15 cellular contexts compared by ENCODE assay signal in genomic region chr4:147498031-147498700, GRCh38. TPM values are rescaled to one million over a fixed set of nuclear protein-coding genes. Genes with fewer than 3 reads are reported as not detected.
DNase-seq lines count a peak whose midpoint lies in the region; ATAC-seq and TF ChIP-seq lines count a peak whose summit lies in the region.
"Had no signal": no experiment of that assay in that cellular context is flagged by ENCODE, and none has a peak within 500 bp of the region (broad histone marks: within the 10 kb centered on the region; RNA-seq: fewer than 3 reads in every experiment).

No MANE protein-coding gene starts in this region.

- H4K5ac ChIP-seq in IMR-90 (ENCODE audit: low read depth, low read length) = peak overlapping the region; percentile 62

- dilution Hi-C loops in IMR-90 (cut with HindIII; ENCODE audit: low sequenced_read_pairs, unreplicated experiment) (no loop called here), mammary epithelial cell (cut with HindIII; ENCODE audit: low sequenced_read_pairs) (no loop called here)

- H3K23ac ChIP-seq in IMR-90 (ENCODE audit: low read depth, low read length) = 0 out of 2 replicates have a peak overlapping the region, but pooled peaks have one; percentile 34

- H2BK120ac ChIP-seq in IMR-90 (ENCODE audit: low read depth, low read length) = peak overlapping the region; percentile 55

- intact Hi-C loops in IMR-90 (cut with micrococcal nuclease) (no loop called here), mammary epithelial cell (cut with micrococcal nuclease) (no loop called here)

- peaks cover 11% of the 10 kb centered on the region; the same call in 1 of the 2 replicates for H3K9me1 ChIP-seq in IMR-90 (ENCODE audit: insufficient read depth, low read length)

- no peaks in the 10 kb centered on the region for H4K20me1 ChIP-seq in IMR-90 (ENCODE audit: insufficient read depth, low read length)
- H4K20me1 ChIP-seq in mammary epithelial cell (ENCODE audit: insufficient read depth, low read length) = no peaks in the 10 kb centered on the region

- H3K27ac ChIP-seq in AG04450 (ENCODE audit: low read depth, low read length) (peak overlapping the region; percentile 85), IMR-90 (ENCODE audit: insufficient read depth, low read length) (peak overlapping the region; percentile 73), mammary epithelial cell (ENCODE audit: insufficient read depth, low read depth, low read length) (peak overlapping the region; percentile 39)

- peak overlapping the region; percentile 91; the same call in 1 of the 2 replicates for H4K91ac ChIP-seq in IMR-90 (ENCODE audit: insufficient read depth, low read depth, low read length)

- H3K14ac ChIP-seq in IMR-90 (replicated peaks; ENCODE audit: low read depth, low read length) = 0 out of 2 replicates have a peak overlapping the region, but pooled peaks have one; percentile 68

- no CpG with 5 or more reads among the region's 4 CpGs for WGBS in IMR-90 (ENCODE audit: extremely low coverage in 2 of 2, insufficient read length in 1 of 2), 2 experiments
- WGBS in mammary epithelial cell (ENCODE audit: low coverage, missing lambda C conversion rate) = 53% methylated on average over 4 of the region's 4 CpGs

- peak overlapping the region; percentile 69; the same call in 1 of the 2 replicates for H3K4me2 ChIP-seq in IMR-90 (ENCODE audit: low read depth, low read length)
- peak overlapping the region; percentile 15 for H3K4me2 ChIP-seq in mammary epithelial cell (ENCODE audit: insufficient read depth, low read depth, low read length)

- POLR2A ChIA-PET in AG04450 (lab: Yijun Ruan, JAX) (interaction anchor here (0.6 to 0.8 kb wide), 2 partner anchors 14 to 17 kb away, joined by 3 to 5 read pairs; partner anchors contain the start of gene EDNRA), IMR-90 (lab: Charles Lee; ENCODE audit: unreplicated experiment) (no interaction called here)

- peaks cover 2% of the 10 kb centered on the region for H3K79me2 ChIP-seq in mammary epithelial cell (ENCODE audit: insufficient read depth, low read length)

- DNase-seq in AG04450 (ENCODE audit: low read depth, low spot score) (peak; percentile 55), IMR-90 (peak; percentile 88), mammary epithelial cell (peak; percentile 55), kidney epithelial cell (ENCODE audit: low read depth) (peak; percentile 34)
- no peak for DNase-seq in stimulated activated CD8-positive, alpha-beta memory T cell treated with anti-CD3 and anti-CD28 coated beads, Interleukin-4, amount 100 ng/mL, for 48 hours
- DNase-seq: activated naive CD8-positive, alpha-beta T cell treated with anti-CD3 and anti-CD28 coated beads, Interleukin-2, amount 50 U/mL, for 24 hours; activated T-cell treated with anti-CD3 and anti-CD28 coated beads for 4 hours; DMS79 treated with DMSO at 0.1 percent for 48 hours; NCI-H2107; NK-92 treated with Interleukin-12 subunit alpha and Interleukin-12 subunit beta, amount 100 ng/mL, for 24 hours; occipital lobe had no signal

- CTCF ChIA-PET in AG04450 (lab: Charles Lee) = interaction anchor here (0.7 to 1.9 kb wide), 5 partner anchors 19 to 401 kb away, joined by 3 to 7 read pairs (median 5); no protein-coding TSS in a partner anchor
- CTCF ChIA-PET in IMR-90 (lab: Yijun Ruan, JAX) = interaction anchor here (1.8 kb wide), 1 partner anchor 21 kb away, joined by 6 read pairs; no protein-coding TSS in a partner anchor
- CTCF ChIA-PET in mammary epithelial cell (lab: Charles Lee; ENCODE audit: low non-redundant PET) = interaction anchor here (0.5 to 0.6 kb wide), 3 partner anchors 127 to 369 kb away, joined by 3 to 4 read pairs (median 3); no protein-coding TSS in a partner anchor

- H3K18ac ChIP-seq in IMR-90 (ENCODE audit: low read depth, low read length) = peak overlapping the region; percentile 84

- H2AK9ac ChIP-seq in IMR-90 (replicated peaks; ENCODE audit: low read depth, low read length, poor library complexity) = no peak overlapping the region

- H3K4me3 ChIP-seq in AG04450 (ENCODE audit: low read depth, low read length) = no peak overlapping the region
- no peak overlapping the region for H3K4me3 ChIP-seq in IMR-90 (ENCODE audit: insufficient read depth, low read depth, low read length)
- no peak overlapping the region for H3K4me3 ChIP-seq in mammary epithelial cell (replicated peaks in 1 of 3; ENCODE audit: insufficient read depth in 1 of 3, low read depth in 2 of 3, low read length in 3 of 3)
- no peak overlapping the region for H3K4me3 ChIP-seq in kidney epithelial cell (ENCODE audit: low read depth, low read length)

- TF ChIP-seq RAD21 in IMR-90 (IDR thresholded peaks at IDR 0.05; ENCODE audit: low read length) = no peak

- H2BK20ac ChIP-seq in IMR-90 (ENCODE audit: low read depth, low read length) = peak overlapping the region; percentile 72

- TF ChIP-seq POLR2A in IMR-90 (IDR thresholded peaks at IDR 0.05; ENCODE audit: low read depth, low read length) (no peak), GM18505 (IDR thresholded peaks at IDR 0.05; ENCODE audit: borderline replicate concordance, extremely low read depth, insufficient read depth, insufficient read length) (no peak)

- TF ChIP-seq CTCF in AG04450 (IDR thresholded peaks at IDR 0.05; ENCODE audit: low read depth, low read length) = no peak
- no peak for TF ChIP-seq CTCF in IMR-90 (conservative IDR thresholded peaks at IDR 0.05; ENCODE audit: low read depth, low read length)
- TF ChIP-seq CTCF in mammary epithelial cell (conservative IDR thresholded peaks at IDR 0.05 in 1 of 2, IDR thresholded peaks at IDR 0.05 in 1 of 2; ENCODE audit: extremely low read depth in 1 of 2, insufficient read depth in 1 of 2, low read depth in 1 of 2, low read length in 2 of 2) = no peak
- no peak for TF ChIP-seq CTCF in kidney epithelial cell (IDR thresholded peaks at IDR 0.05; ENCODE audit: insufficient read depth, low read length, poor library complexity, severe bottlenecking)

- H3K4me1 ChIP-seq in IMR-90 (ENCODE audit: control insufficient read depth, insufficient read depth, low read length) (peaks cover 8% of the 10 kb centered on the region; the same call in 1 of the 2 replicates), mammary epithelial cell (ENCODE audit: insufficient read depth, low read length) (peaks cover 15% of the 10 kb centered on the region)

- H3K27me3 ChIP-seq in AG04450 (ENCODE audit: control insufficient read depth, insufficient read depth, low read length) (no peaks in the 10 kb centered on the region), IMR-90 (ENCODE audit: control insufficient read depth, insufficient read depth, low read length) (no peaks in the 10 kb centered on the region), mammary epithelial cell (ENCODE audit: insufficient read depth, low read length) (no peaks in the 10 kb centered on the region), kidney epithelial cell (ENCODE audit: control insufficient read depth, insufficient read depth, low read length) (no peaks in the 10 kb centered on the region)

- no peak overlapping the region for H3K9ac ChIP-seq in IMR-90 (ENCODE audit: low read depth, low read length)
- H3K9ac ChIP-seq in mammary epithelial cell (ENCODE audit: insufficient read depth, low read length) = no peak overlapping the region

- no TSS peak for BruUV-seq in IMR-90 (replicated peaks; lab: Mats Ljungman, UMichigan)
- BruUV-seq in mammary epithelial cell (replicated peaks; lab: Mats Ljungman, UMichigan) = no TSS peak

- no peak overlapping the region for H2AFZ ChIP-seq in IMR-90 (replicated peaks; ENCODE audit: low read length, poor library complexity)
- H2AFZ ChIP-seq in mammary epithelial cell (ENCODE audit: low read depth, low read length) = peak overlapping the region; percentile 71

- peak; percentile 82 for ATAC-seq in IMR-90 (ENCODE audit: low read depth)
- ATAC-seq in HG03097 (IDR thresholded peaks at IDR 0.05; ENCODE audit: low FRiP score, unreplicated experiment) = no peak
- ATAC-seq in GM18505 (IDR thresholded peaks at IDR 0.05; ENCODE audit: unreplicated experiment) = no peak
- no peak for ATAC-seq in HG03045 (IDR thresholded peaks at IDR 0.05; ENCODE audit: unreplicated experiment)
- ATAC-seq: activated CD4-positive, CD25-positive, alpha-beta regulatory T cell treated with anti-CD3 and anti-CD28 coated beads, Interleukin-2, amount 50 U/mL, for 24 hours; activated naive CD8-positive, alpha-beta T cell treated with anti-CD3 and anti-CD28 coated beads, Interleukin-2, amount 50 U/mL, for 24 hours had no signal

- H3K9me3 ChIP-seq in AG04450 (ENCODE audit: control insufficient read depth, insufficient read depth, low read length) (no peaks in the 10 kb centered on the region), IMR-90 (ENCODE audit: control insufficient read depth, insufficient read depth, low read length) (no peaks in the 10 kb centered on the region), mammary epithelial cell (replicated peaks; ENCODE audit: insufficient read depth, low read length) (no peaks in the 10 kb centered on the region)

- 0 out of 2 replicates have a peak overlapping the region, but pooled peaks have one; percentile 32 for H3K56ac ChIP-seq in IMR-90 (ENCODE audit: extremely low read depth, insufficient read depth, low read length)

- in situ Hi-C loops in IMR-90 (cut with MboI; ENCODE audit: low sequenced_read_pairs) (no loop called here), mammary epithelial cell (cut with MboI; ENCODE audit: low sequenced_read_pairs in 2 of 2) (no loop called here)

- H2BK5ac ChIP-seq in IMR-90 (ENCODE audit: low read depth, low read length, poor library complexity, severe bottlenecking) = peak overlapping the region; percentile 48

- H2BK15ac ChIP-seq in IMR-90 (ENCODE audit: low read depth, low read length) = peak overlapping the region; percentile 3; the same call in 2 of the 3 replicates

- H3K4ac ChIP-seq in IMR-90 (ENCODE audit: low read depth, low read length) = peak overlapping the region; percentile 84

- peak overlapping the region; percentile 70 to 88 for H4K8ac ChIP-seq in IMR-90 (ENCODE audit: low read depth in 2 of 2, low read length in 2 of 2)

- no peaks in the 10 kb centered on the region for H3K36me3 ChIP-seq in IMR-90 (ENCODE audit: control insufficient read depth, insufficient read depth, low read length)
- no peaks in the 10 kb centered on the region for H3K36me3 ChIP-seq in mammary epithelial cell (ENCODE audit: insufficient read depth, low read length)
- H3K36me3 ChIP-seq in kidney epithelial cell (ENCODE audit: control insufficient read depth, insufficient read depth, low read length) = no peaks in the 10 kb centered on the region

- H3K79me1 ChIP-seq in IMR-90 (ENCODE audit: low read depth in 1 of 2, low read length in 2 of 2) = peaks cover 27 to 43% of the 10 kb centered on the region in 2 experiments

- H2AK5ac ChIP-seq in IMR-90 (ENCODE audit: low read depth, low read length) = peak overlapping the region; percentile 74

RNA-seq across cellular contexts. Expression of gene EDNRA, which starts 17.3 kb away (rescaled TPM):
- 28.4 and 38.4 TPM in 2 replicates for polyA plus RNA-seq in AG04450 (2011; rRNA removed)
- polyA minus RNA-seq in AG04450 (2011; rRNA and poly(A)+ RNA removed) = 41.0 and 47.7 TPM in 2 replicates
- 6.5 and 7.8 TPM in 2 replicates for total RNA-seq in IMR-90 (2012; rRNA removed)
- 3.8 TPM in 2 replicates for polyA plus RNA-seq in IMR-90 (2012; rRNA removed)
- polyA plus RNA-seq in IMR-90 (2012; cell fraction: cytosol; rRNA removed) = 2.1 and 3.1 TPM in 2 replicates
- 0.92 and 5.8 TPM in 2 replicates for polyA plus RNA-seq in IMR-90 (2012; cell fraction: nucleus; rRNA removed; ENCODE audit: low replicate concordance)
- total RNA-seq in mammary epithelial cell = 10 to 100 TPM; 19.2 to 35.4 TPM
- 14.1 TPM for polyA plus RNA-seq in mammary epithelial cell
- polyA minus RNA-seq in mammary epithelial cell = 49.6 TPM
- total RNA-seq in kidney epithelial cell = 11.7 and 13.8 TPM in 2 replicates
